In genomic region chr16:68910051-68910450, GRCh38 we compare ENCODE assay signal across 16 cellular contexts.
DNase-seq lines count a peak whose midpoint lies in the region; ATAC-seq lines count a peak whose summit lies in the region.
"Had no signal": no experiment of that assay in that cellular context is flagged by ENCODE, and none has a peak within 500 bp of the region (broad histone marks: within the 10 kb centered on the region; RNA-seq: fewer than 3 reads in every experiment).

No MANE protein-coding gene starts in this region.

- 71% methylated on average over 5 of the region's 5 CpGs for WGBS in right cardiac atrium

- no peaks in the 10 kb centered on the region for H3K4me1 ChIP-seq in right cardiac atrium (ENCODE audit: control insufficient read depth, insufficient read depth, low read length)

- intact Hi-C loops in right cardiac atrium (cut with DNase I): no loop called here

- no peaks in the 10 kb centered on the region for H3K9me3 ChIP-seq in right cardiac atrium (ENCODE audit: control insufficient read depth, low read length)
- H3K9me3 ChIP-seq: HAP-1 had no signal

- H3K27me3 ChIP-seq in right cardiac atrium (ENCODE audit: control insufficient read depth, insufficient read depth): no peaks in the 10 kb centered on the region

- ATAC-seq in right cardiac atrium: no peak
- ATAC-seq: left cardiac atrium, PC-3 had no signal

- H3K4me3 ChIP-seq in right cardiac atrium (ENCODE audit: low read length): no peak overlapping the region
- H3K4me3 ChIP-seq: HAP-1 had no signal

- DNase-seq in NCI-H2107 treated with DMSO at 0.1 percent for 48 hours (lab: John Stamatoyannopoulos, UW; ENCODE audit: unreplicated experiment): peak; percentile 62
- no peak for DNase-seq in NCI-H2107 (lab: John Stamatoyannopoulos, UW)
- DNase-seq in NCI-H2227 (lab: John Stamatoyannopoulos, UW; ENCODE audit: unreplicated experiment): peak; percentile 81
- peak; percentile 43 for DNase-seq in globus pallidus (ENCODE audit: low spot score)
- DNase-seq in superior temporal gyrus (ENCODE audit: extremely low spot score): peak; percentile 42
- DNase-seq in NCI-H1694 (lab: John Stamatoyannopoulos, UW): no peak
- no peak for DNase-seq in right cardiac atrium
- no peak for DNase-seq in NOMO-1 treated with dmso at 0.1 percent for 144 hours (lab: John Stamatoyannopoulos, UW; ENCODE audit: unreplicated experiment)
- DNase-seq: activated CD4-positive, alpha-beta T cell treated with anti-CD3 and anti-CD28 coated beads for 48 hours; EL; left cardiac atrium; NCI-H1694 treated with DMSO at 0.1 percent for 48 hours; NCI-H526; PC-3 had no signal

- no peak overlapping the region for H3K27ac ChIP-seq in right cardiac atrium (ENCODE audit: low read length)
- H3K27ac ChIP-seq: 22Rv1 had no signal

Comparison
In these comparisons a context has a peak if more than half of its experiments do, and no peak if none do; other contexts are left out.
1. DNase-seq: peak in NCI-H2107 treated with DMSO at 0.1 percent for 48 hours (single experiment), NCI-H2227 (single experiment), globus pallidus (single experiment) and superior temporal gyrus (single experiment); none in NCI-H2107 (single experiment), NCI-H1694 (single experiment), right cardiac atrium (0 of 3) and NOMO-1 treated with dmso at 0.1 percent for 144 hours (single experiment).